Comparison of ENCODE assay signal across 8 cellular contexts in the genomic region with DNA sequence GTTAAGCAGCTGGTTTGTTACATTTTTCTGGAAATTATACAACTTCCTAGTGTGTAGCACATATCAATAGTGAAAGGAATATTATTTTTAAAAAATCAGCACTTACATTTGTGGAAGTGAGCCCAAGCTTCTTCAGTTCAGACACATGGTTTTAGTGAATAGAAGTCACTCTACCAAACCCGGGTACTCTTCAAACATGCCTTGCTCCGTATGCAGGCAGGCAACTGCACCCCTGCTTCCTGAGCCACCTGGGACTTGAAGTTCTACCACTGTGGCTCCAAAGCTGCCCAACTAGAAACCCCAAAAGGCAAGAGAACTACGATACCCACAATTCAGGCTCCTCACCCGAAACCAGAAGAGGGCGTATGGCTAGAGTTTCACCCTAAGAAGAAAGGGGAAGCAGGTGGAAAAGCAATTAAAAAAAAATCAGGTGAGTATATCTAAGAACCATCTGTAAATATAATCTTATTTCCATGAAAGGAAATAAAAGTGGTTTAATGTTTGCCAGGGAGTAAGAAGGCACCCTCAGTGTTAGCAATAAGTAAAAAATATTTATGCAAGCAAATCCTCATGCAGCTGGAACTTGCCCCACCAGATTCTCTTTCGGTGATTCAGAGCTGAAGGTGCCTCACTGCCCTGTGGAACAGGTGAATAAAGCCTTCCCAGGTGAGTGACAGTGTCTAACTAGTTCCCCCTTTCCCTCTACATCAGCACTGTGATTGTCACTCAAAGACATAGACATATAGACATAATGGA. TPM values are rescaled to one million over a fixed set of nuclear protein-coding genes. Genes with fewer than 3 reads are reported as not detected.
DNase-seq lines count a peak whose midpoint lies in the region; ATAC-seq, FAIRE-seq and TF ChIP-seq lines count a peak whose summit lies in the region.

A gene with protein sequence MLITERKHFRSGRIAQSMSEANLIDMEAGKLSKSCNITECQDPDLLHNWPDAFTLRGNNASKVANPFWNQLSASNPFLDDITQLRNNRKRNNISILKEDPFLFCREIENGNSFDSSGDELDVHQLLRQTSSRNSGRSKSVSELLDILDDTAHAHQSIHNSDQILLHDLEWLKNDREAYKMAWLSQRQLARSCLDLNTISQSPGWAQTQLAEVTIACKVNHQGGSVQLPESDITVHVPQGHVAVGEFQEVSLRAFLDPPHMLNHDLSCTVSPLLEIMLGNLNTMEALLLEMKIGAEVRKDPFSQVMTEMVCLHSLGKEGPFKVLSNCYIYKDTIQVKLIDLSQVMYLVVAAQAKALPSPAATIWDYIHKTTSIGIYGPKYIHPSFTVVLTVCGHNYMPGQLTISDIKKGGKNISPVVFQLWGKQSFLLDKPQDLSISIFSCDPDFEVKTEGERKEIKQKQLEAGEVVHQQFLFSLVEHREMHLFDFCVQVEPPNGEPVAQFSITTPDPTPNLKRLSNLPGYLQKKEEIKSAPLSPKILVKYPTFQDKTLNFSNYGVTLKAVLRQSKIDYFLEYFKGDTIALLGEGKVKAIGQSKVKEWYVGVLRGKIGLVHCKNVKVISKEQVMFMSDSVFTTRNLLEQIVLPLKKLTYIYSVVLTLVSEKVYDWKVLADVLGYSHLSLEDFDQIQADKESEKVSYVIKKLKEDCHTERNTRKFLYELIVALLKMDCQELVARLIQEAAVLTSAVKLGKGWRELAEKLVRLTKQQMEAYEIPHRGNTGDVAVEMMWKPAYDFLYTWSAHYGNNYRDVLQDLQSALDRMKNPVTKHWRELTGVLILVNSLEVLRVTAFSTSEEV (minus strand): TSS at position 192 of the 756 bp plus-strand sequence. CDS start 55,522 bp downstream, outside the sequence.

- CTCF ChIA-PET in activated CD4-positive, alpha-beta memory T cell treated with anti-CD3 and anti-CD28 coated beads, Interleukin-2, amount 10 ng/mL, durations not matched to agents 7 days and 5 days (lab: Charles Lee): no interaction called here
- CTCF ChIA-PET in activated CD4-positive, alpha-beta memory T cell treated with anti-CD3 and anti-CD28 coated beads for 36 hours (lab: Charles Lee): no interaction called here
- CTCF ChIA-PET in HCT116 (lab: Charles Lee): interaction anchor here (0.7 to 1.7 kb wide), 6 partner anchors 18 to 474 kb away, joined by 3 to 5 read pairs (median 3); partner anchors contain the start of gene ITGB8

- POLR2A ChIA-PET in activated CD4-positive, alpha-beta memory T cell treated with anti-CD3 and anti-CD28 coated beads, Interleukin-2, amount 10 ng/mL, durations not matched to agents 7 days and 5 days (lab: Charles Lee): no interaction called here
- POLR2A ChIA-PET in activated CD4-positive, alpha-beta memory T cell treated with anti-CD3 and anti-CD28 coated beads for 36 hours (lab: Charles Lee): no interaction called here
- POLR2A ChIA-PET in HCT116 (lab: Charles Lee): interaction anchor here (1.2 kb wide), 1 partner anchor 18 kb away, joined by 5 read pairs; no protein-coding TSS in a partner anchor

- H3K9ac ChIP-seq in HCT116 (ENCODE audit: low read length): peak within 1 kb of the TSS; percentile 67
- no peak within 1 kb of the TSS for H3K9ac ChIP-seq in astrocyte (ENCODE audit: low read length)
- H3K9ac ChIP-seq in mesenchymal stem cell (ENCODE audit: low read length): no peak within 1 kb of the TSS

- H3K79me2 ChIP-seq in HCT116 (ENCODE audit: insufficient read depth, low read length): peaks cover 42% of the 10 kb centered on the region
- H3K79me2 ChIP-seq in astrocyte (ENCODE audit: insufficient read depth, low read length): no peaks in the 10 kb centered on the region

- RAD21 ChIA-PET in HCT116 (lab: Charles Lee; ENCODE audit: low non-redundant PET in 1 of 2, low total read pairs in 2 of 2, uncharacterized antibody in 2 of 2, unreplicated experiment in 2 of 2): no interaction called here

- H3K79me1 ChIP-seq in mesenchymal stem cell (replicated peaks; ENCODE audit: low read length, poor library complexity, severe bottlenecking): no peaks in the 10 kb centered on the region

- peak; percentile 16 for DNase-seq in activated CD4-positive, alpha-beta memory T cell treated with anti-CD3 and anti-CD28 coated beads, Interleukin-2, amount 10 ng/mL, durations not matched to agents 7 days and 5 days
- no peak for DNase-seq in activated CD4-positive, alpha-beta memory T cell treated with anti-CD3 and anti-CD28 coated beads for 36 hours
- DNase-seq in HCT116 (ENCODE audit: low read depth, low spot score) (peak; percentile 93), LoVo (ENCODE audit: low spot score) (peak; percentile 92), astrocyte (ENCODE audit: low read depth) (no peak), mesenchymal stem cell (no peak), NCI-H446 (lab: John Stamatoyannopoulos, UW) (no peak)
- no peak for DNase-seq in stimulated activated CD4-positive, alpha-beta T cell treated with anti-CD3 and anti-CD28 coated beads, Interleukin-2, amount 100 ng/mL, for 48 hours

- H3K23ac ChIP-seq in mesenchymal stem cell (ENCODE audit: low read length in 2 of 2): no peak within 1 kb of the TSS

- no peak within 1 kb of the TSS for H3K14ac ChIP-seq in mesenchymal stem cell (ENCODE audit: low read length in 2 of 2)

- WGBS in mesenchymal stem cell: 59% methylated on average over 3 of the region's 6 CpGs

- peaks cover 8 to 52% of the 10 kb centered on the region in 2 experiments for H3K4me1 ChIP-seq in HCT116 (ENCODE audit: control insufficient read depth in 1 of 2, insufficient read depth in 2 of 2, low read length in 2 of 2)
- H3K4me1 ChIP-seq in astrocyte (ENCODE audit: insufficient read depth, low read length): peaks cover 32% of the 10 kb centered on the region
- H3K4me1 ChIP-seq in mesenchymal stem cell (ENCODE audit: control insufficient read depth, insufficient read depth, low read depth, low read length): peaks cover 15% of the 10 kb centered on the region

- intact Hi-C loops in activated CD4-positive, alpha-beta memory T cell treated with anti-CD3 and anti-CD28 coated beads for 36 hours (cut with micrococcal nuclease): no loop called here
- intact Hi-C loops in HCT116 (cut with micrococcal nuclease): loop anchor here (1.0 to 5.0 kb wide), 3 partner anchors 18 to 135 kb away; partner anchors contain the start of gene ITGB8

- no peak within 1 kb of the TSS for H2BK120ac ChIP-seq in mesenchymal stem cell (ENCODE audit: low read depth, low read length)

- no peak within 1 kb of the TSS for H2BK5ac ChIP-seq in mesenchymal stem cell (ENCODE audit: low read depth, low read length, poor library complexity, severe bottlenecking)

- H3K27me3 ChIP-seq in HCT116 (ENCODE audit: insufficient read depth, low read length) (no peaks in the 10 kb centered on the region), astrocyte (ENCODE audit: insufficient read depth, low read length) (no peaks in the 10 kb centered on the region), mesenchymal stem cell (ENCODE audit: control insufficient read depth in 1 of 2, insufficient read depth in 1 of 2, low read length in 2 of 2) (no peaks in the 10 kb centered on the region)

- H3K18ac ChIP-seq in mesenchymal stem cell (ENCODE audit: low read depth in 1 of 2, low read length in 2 of 2): peak within 1 kb of the TSS in 1 of 2 experiments; percentile 14

- TF ChIP-seq POLR2A in HCT116 (IDR thresholded peaks at IDR 0.05; ENCODE audit: borderline replicate concordance, extremely low read depth, insufficient read depth, insufficient read length): no peak

- H4K20me1 ChIP-seq in HCT116 (ENCODE audit: insufficient read depth): no peaks in the 10 kb centered on the region
- no peaks in the 10 kb centered on the region for H4K20me1 ChIP-seq in astrocyte (ENCODE audit: insufficient read depth, low read length)

- H4K91ac ChIP-seq in mesenchymal stem cell (ENCODE audit: low read length): peak within 1 kb of the TSS; percentile 45

- peak within 1 kb of the TSS in 1 of 2 experiments; percentile 63 for H3K4ac ChIP-seq in mesenchymal stem cell (ENCODE audit: low read depth in 1 of 2, low read length in 2 of 2)

- H3K9me3 Mint-ChIP-seq in activated CD4-positive, alpha-beta memory T cell treated with anti-CD3 and anti-CD28 coated beads, Interleukin-2, amount 10 ng/mL, durations not matched to agents 7 days and 5 days: no peaks in the 10 kb centered on the region
- H3K9me3 Mint-ChIP-seq in activated CD4-positive, alpha-beta memory T cell treated with anti-CD3 and anti-CD28 coated beads for 36 hours: no peaks in the 10 kb centered on the region
- H3K9me3 Mint-ChIP-seq in astrocyte (ENCODE audit: unreplicated experiment): no peaks in the 10 kb centered on the region

- H3K9me2 ChIP-seq in HCT116 (ENCODE audit: insufficient read depth): no peaks in the 10 kb centered on the region

- H3K4me3 Mint-ChIP-seq in activated CD4-positive, alpha-beta memory T cell treated with anti-CD3 and anti-CD28 coated beads, Interleukin-2, amount 10 ng/mL, durations not matched to agents 7 days and 5 days: no peak within 1 kb of the TSS
- no peak within 1 kb of the TSS for H3K4me3 Mint-ChIP-seq in activated CD4-positive, alpha-beta memory T cell treated with anti-CD3 and anti-CD28 coated beads for 36 hours
- no peak within 1 kb of the TSS for H3K4me3 Mint-ChIP-seq in astrocyte (ENCODE audit: unreplicated experiment)

- ATAC-seq in HCT116: peak; percentile 92

- TF ChIP-seq RAD21 in HCT116 (IDR thresholded peaks at IDR 0.05; ENCODE audit: low read depth): no peak; the same call in 1 of the 2 replicates

- H3K4me2 ChIP-seq in HCT116 (ENCODE audit: low read length): peak within 1 kb of the TSS; percentile 75
- H3K4me2 ChIP-seq in astrocyte (ENCODE audit: low read length): no peak within 1 kb of the TSS
- no peak within 1 kb of the TSS for H3K4me2 ChIP-seq in mesenchymal stem cell (ENCODE audit: low read length, poor library complexity, severe bottlenecking)

- TF ChIP-seq CTCF in HCT116 (IDR thresholded peaks at IDR 0.05 in 2 of 3, conservative IDR thresholded peaks at IDR 0.05 in 1 of 3; ENCODE audit: borderline replicate concordance in 1 of 3, insufficient read depth in 1 of 3, low read depth in 2 of 3, low read length in 2 of 3): peak; percentile 23 to 60 (median 54); a peak in 5 of 6 replicates
- no peak for TF ChIP-seq CTCF in astrocyte (IDR thresholded peaks at IDR 0.05; ENCODE audit: insufficient read depth, low read depth, low read length)

- H3K27ac Mint-ChIP-seq in activated CD4-positive, alpha-beta memory T cell treated with anti-CD3 and anti-CD28 coated beads, Interleukin-2, amount 10 ng/mL, durations not matched to agents 7 days and 5 days: no peak within 1 kb of the TSS
- no peak within 1 kb of the TSS for H3K27ac Mint-ChIP-seq in activated CD4-positive, alpha-beta memory T cell treated with anti-CD3 and anti-CD28 coated beads for 36 hours
- H3K27ac Mint-ChIP-seq in astrocyte (ENCODE audit: unreplicated experiment): peak within 1 kb of the TSS; percentile 19

- H3K27me3 Mint-ChIP-seq in activated CD4-positive, alpha-beta memory T cell treated with anti-CD3 and anti-CD28 coated beads, Interleukin-2, amount 10 ng/mL, durations not matched to agents 7 days and 5 days: no peaks in the 10 kb centered on the region
- H3K27me3 Mint-ChIP-seq in activated CD4-positive, alpha-beta memory T cell treated with anti-CD3 and anti-CD28 coated beads for 36 hours: peaks cover 2% of the 10 kb centered on the region
- no peaks in the 10 kb centered on the region for H3K27me3 Mint-ChIP-seq in astrocyte (ENCODE audit: low read depth, unreplicated experiment)

- peak within 1 kb of the TSS; percentile 78 for H2BK15ac ChIP-seq in mesenchymal stem cell (ENCODE audit: low read depth, poor library complexity, severe bottlenecking)

- peak within 1 kb of the TSS; percentile 49 to 61 for H3K4me3 ChIP-seq in HCT116 (replicated peaks in 1 of 2; ENCODE audit: low read depth in 1 of 2, low read length in 2 of 2)
- H3K4me3 ChIP-seq in astrocyte (ENCODE audit: insufficient read depth, low read depth, low read length): no peak within 1 kb of the TSS
- no peak within 1 kb of the TSS for H3K4me3 ChIP-seq in mesenchymal stem cell (ENCODE audit: insufficient read depth in 1 of 2, low read depth in 1 of 2, low read length in 2 of 2)

- H2AK5ac ChIP-seq in mesenchymal stem cell (ENCODE audit: low read length, severe bottlenecking): peak within 1 kb of the TSS; percentile 1

- H4K8ac ChIP-seq in mesenchymal stem cell (ENCODE audit: low read length): no peak within 1 kb of the TSS

- H3K4me1 Mint-ChIP-seq in activated CD4-positive, alpha-beta memory T cell treated with anti-CD3 and anti-CD28 coated beads, Interleukin-2, amount 10 ng/mL, durations not matched to agents 7 days and 5 days: no peaks in the 10 kb centered on the region
- H3K4me1 Mint-ChIP-seq in activated CD4-positive, alpha-beta memory T cell treated with anti-CD3 and anti-CD28 coated beads for 36 hours (ENCODE audit: low read depth): no peaks in the 10 kb centered on the region
- peaks cover 45% of the 10 kb centered on the region for H3K4me1 Mint-ChIP-seq in astrocyte (ENCODE audit: low read depth, unreplicated experiment)

- H2AFZ ChIP-seq in HCT116 (ENCODE audit: low read depth, low read length, poor library complexity, severe bottlenecking) (peak within 1 kb of the TSS; percentile 40), astrocyte (ENCODE audit: low read depth, low read length) (no peak within 1 kb of the TSS), mesenchymal stem cell (ENCODE audit: low read depth, low read length) (no peak within 1 kb of the TSS)

- 0 out of 4 replicates have a peak, but pooled peaks cover 0 to 7% of the 10 kb centered on the region in 2 experiments for H3K36me3 ChIP-seq in HCT116 (ENCODE audit: control insufficient read depth in 1 of 2, insufficient read depth in 2 of 2, low read length in 2 of 2)
- H3K36me3 ChIP-seq in astrocyte (ENCODE audit: insufficient read depth, low read length): no peaks in the 10 kb centered on the region
- no peaks in the 10 kb centered on the region for H3K36me3 ChIP-seq in mesenchymal stem cell (ENCODE audit: control insufficient read depth in 1 of 2, insufficient read depth in 2 of 2, low read depth in 1 of 2, low read length in 2 of 2)

- TSS peak; percentile 81 for BruUV-seq in HCT116 (replicated peaks; lab: Mats Ljungman, UMichigan)

- peak within 1 kb of the TSS in 1 of 2 experiments; percentile 94 for H2BK12ac ChIP-seq in mesenchymal stem cell (ENCODE audit: low read length in 2 of 2)

- no peaks in the 10 kb centered on the region for H3K9me3 ChIP-seq in HCT116 (ENCODE audit: control insufficient read depth in 1 of 2, insufficient read depth in 1 of 2, low read depth in 1 of 2, low read length in 2 of 2)
- H3K9me3 ChIP-seq in astrocyte (ENCODE audit: insufficient read depth, low read depth, low read length): no peaks in the 10 kb centered on the region
- no peaks in the 10 kb centered on the region for H3K9me3 ChIP-seq in mesenchymal stem cell (ENCODE audit: control insufficient read depth, low read length)

- peak within 1 kb of the TSS; percentile 56; the same call in 1 of the 2 replicates for H3K27ac ChIP-seq in HCT116 (ENCODE audit: low read depth, low read length)
- no peak within 1 kb of the TSS for H3K27ac ChIP-seq in astrocyte (ENCODE audit: low read depth, low read length)
- H3K27ac ChIP-seq in mesenchymal stem cell (ENCODE audit: low read length, poor library complexity, severe bottlenecking): no peak within 1 kb of the TSS

- FAIRE-seq in astrocyte (lab: Jason Lieb, UNC): no peak

- H3K36me3 Mint-ChIP-seq in activated CD4-positive, alpha-beta memory T cell treated with anti-CD3 and anti-CD28 coated beads, Interleukin-2, amount 10 ng/mL, durations not matched to agents 7 days and 5 days (ENCODE audit: low read depth): no peaks in the 10 kb centered on the region
- H3K36me3 Mint-ChIP-seq in activated CD4-positive, alpha-beta memory T cell treated with anti-CD3 and anti-CD28 coated beads for 36 hours: no peaks in the 10 kb centered on the region
- no peaks in the 10 kb centered on the region for H3K36me3 Mint-ChIP-seq in astrocyte (ENCODE audit: low read depth, unreplicated experiment)

RNA-seq across cellular contexts. Expression of the gene that starts here (rescaled TPM):
- under 1 TPM; 0.18 to 0.20 TPM for total RNA-seq in activated CD4-positive, alpha-beta memory T cell treated with anti-CD3 and anti-CD28 coated beads, Interleukin-2, amount 10 ng/mL, durations not matched to agents 7 days and 5 days
- under 1 TPM; 0.10 TPM for total RNA-seq in activated CD4-positive, alpha-beta memory T cell treated with anti-CD3 and anti-CD28 coated beads for 36 hours
- 9.8 TPM for total RNA-seq in HCT116 (2021; ENCODE audit: unreplicated experiment)
- 3.8 and 3.9 TPM in 2 replicates for polyA plus RNA-seq in HCT116 (2012)
- total RNA-seq in astrocyte: 0.19 and 2.0 TPM in 2 replicates
- polyA plus RNA-seq in mesenchymal stem cell (2013, experiment 1 of 2): under 0.01 TPM
- polyA plus RNA-seq in mesenchymal stem cell (2013, experiment 2 of 2): not detected

Comparison
In these comparisons a context has a peak if more than half of its experiments do, and no peak if none do; other contexts are left out.
1. Peak in DNase-seq in activated CD4-positive, alpha-beta memory T cell treated with anti-CD3 and anti-CD28 coated beads, Interleukin-2, amount 10 ng/mL, durations not matched to agents 7 days and 5 days; RNA of the gene not detected or under 1 TPM.
2. DNase-seq: peak in HCT116 (single experiment) and LoVo (single experiment); none in activated CD4-positive, alpha-beta memory T cell treated with anti-CD3 and anti-CD28 coated beads for 36 hours (single experiment), astrocyte (single experiment), mesenchymal stem cell (single experiment), stimulated activated CD4-positive, alpha-beta T cell treated with anti-CD3 and anti-CD28 coated beads, Interleukin-2, amount 100 ng/mL, for 48 hours (0 of 2) and NCI-H446 (0 of 2).
3. H3K4me3 ChIP-seq: peak in HCT116 (2 of 2); none in astrocyte (single experiment) and mesenchymal stem cell (0 of 2).